17 cellular contexts compared by ENCODE assay signal in the genomic region with DNA sequence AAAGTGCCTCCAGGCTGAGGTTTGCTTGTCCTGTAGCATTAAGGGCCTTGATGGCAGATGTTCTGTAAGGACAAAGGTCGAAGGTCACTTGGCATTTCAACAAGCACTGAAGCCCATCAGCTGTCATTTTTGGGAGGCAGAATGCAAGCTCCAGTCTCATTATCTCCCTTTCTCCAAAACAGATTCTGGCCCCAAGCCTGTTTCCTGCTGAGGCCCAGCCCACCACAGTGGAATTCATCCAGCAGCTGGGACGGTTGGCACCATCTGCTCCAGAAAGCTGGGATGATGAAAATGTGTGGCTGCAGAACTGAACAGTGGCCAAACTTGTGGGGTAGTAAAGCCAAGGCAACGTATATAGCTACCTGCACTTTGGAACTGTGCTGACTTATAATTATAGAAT. TPM values are rescaled to one million over a fixed set of nuclear protein-coding genes. Genes with fewer than 3 reads are reported as not detected.
A peak's percentile ranks its signal among the peaks of the same experiment; 100 is the strongest.
DNase-seq lines count a peak whose midpoint lies in the region; ATAC-seq and TF ChIP-seq lines count a peak whose summit lies in the region.
"Had no signal": no experiment of that assay in that cellular context is flagged by ENCODE, and none has a peak within 500 bp of the region (broad histone marks: within the 10 kb centered on the region; RNA-seq: fewer than 3 reads in every experiment).

No MANE protein-coding gene starts in this region.

- no peak for TF ChIP-seq CTCF in fibroblast of villous mesenchyme (IDR thresholded peaks at IDR 0.05; ENCODE audit: insufficient read depth, low read depth, low read length)

- DNase-seq in DMS53 (lab: John Stamatoyannopoulos, UW) (peak; percentile 18), DMS53 treated with DMSO at 0.1 percent for 48 hours (lab: John Stamatoyannopoulos, UW; ENCODE audit: unreplicated experiment) (no peak), SJCRH30 (peak; percentile 35 to 41), fibroblast of villous mesenchyme (ENCODE audit: low read depth) (peak; percentile 73), posterior cingulate gyrus (peak; percentile 15 to 94 (median 68)), NCI-H510A (lab: John Stamatoyannopoulos, UW) (no peak), NCI-H774 (lab: John Stamatoyannopoulos, UW) (no peak)
- DNase-seq: 8988T; activated CD4-positive, alpha-beta T cell treated with anti-CD3 and anti-CD28 coated beads, Interleukin-2, amount 50 U/mL, for 1 hour; DMS153; mesenchymal stem cell; NCI-H345; stimulated activated CD4-positive, alpha-beta T cell treated with anti-CD3 and anti-CD28 coated beads, Interleukin-15, amount 100 ng/mL, for 24 hours had no signal

- no peak overlapping the region for H3K4me3 ChIP-seq in SJCRH30
- no peak overlapping the region for H3K4me3 ChIP-seq in fibroblast of villous mesenchyme (ENCODE audit: low read depth, low read length)

- intact Hi-C loops in posterior cingulate gyrus (cut with DNase I), result loop anchor here (5.0 kb wide), 1 partner anchor 147 kb away; no protein-coding TSS in a partner anchor

- no peaks in the 10 kb centered on the region for H3K27me3 ChIP-seq in SJCRH30

- 0 out of 2 replicates have a peak, but pooled peaks cover 3% of the 10 kb centered on the region for H3K4me1 ChIP-seq in SJCRH30

- H3K36me3 ChIP-seq in SJCRH30, result peaks cover 5% of the 10 kb centered on the region; the same call in 1 of the 2 replicates

- ATAC-seq in GM18861 (IDR thresholded peaks at IDR 0.05; ENCODE audit: unreplicated experiment), result no peak
- ATAC-seq: activated T-helper 17 cell treated with anti-CD3 and anti-CD28 coated beads, Interleukin-2, amount 50 U/mL, for 72 hours had no signal

- H3K27ac ChIP-seq in SJCRH30, result no peak overlapping the region

- no peaks in the 10 kb centered on the region for H3K9me3 ChIP-seq in SJCRH30 (replicated peaks)

RNA-seq across cellular contexts. Expression of a gene that starts 17.7 kb away (rescaled TPM):
- total RNA-seq in SJCRH30 (2014; rRNA removed; shearing (Covaris generic)), result not detected in 2 replicates
- under 0.01 TPM in 1 of 2 replicates, not detected in the other for total RNA-seq in fibroblast of villous mesenchyme
- total RNA-seq: endothelial cell of umbilical vein, osteocyte had no signal

RNA-seq across cellular contexts. Expression of a gene that starts 20.9 kb away (rescaled TPM):
- 11.3 and 11.8 TPM in 2 replicates for total RNA-seq in SJCRH30 (2014; rRNA removed; shearing (Covaris generic))
- 23.5 and 54.8 TPM in 2 replicates for total RNA-seq in fibroblast of villous mesenchyme

Comparison
In these comparisons a context has a peak if more than half of its experiments do, and no peak if none do; other contexts are left out.
1. DNase-seq: peak in DMS53 (single experiment), SJCRH30 (2 of 2), fibroblast of villous mesenchyme (single experiment) and posterior cingulate gyrus (10 of 10); none in DMS53 treated with DMSO at 0.1 percent for 48 hours (single experiment), NCI-H510A (single experiment) and NCI-H774 (single experiment).